In the genomic region with DNA sequence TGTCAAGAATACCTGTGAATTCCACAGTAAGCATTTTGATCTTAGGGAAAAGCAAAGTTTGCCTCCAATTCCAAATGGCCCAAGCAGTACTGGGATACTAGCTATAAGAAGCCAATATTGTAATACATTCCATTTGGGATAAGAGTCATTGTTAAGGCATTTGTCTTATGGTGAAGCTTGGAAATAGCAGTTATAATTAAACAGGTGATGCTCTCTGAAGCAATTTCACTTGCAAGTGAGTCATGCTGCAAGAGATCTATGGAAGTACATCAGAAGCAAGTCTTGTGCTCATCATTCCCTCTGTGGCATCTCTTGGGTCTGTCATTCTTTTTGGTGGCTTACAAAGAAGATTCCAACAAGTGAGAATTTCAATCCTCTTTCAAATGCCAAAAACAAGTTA, we compare ENCODE assay signal across 21 cellular contexts.
DNase-seq lines count a peak whose midpoint lies in the region; ATAC-seq and TF ChIP-seq lines count a peak whose summit lies in the region.
"Had no signal": no experiment of that assay in that cellular context is flagged by ENCODE, and none has a peak within 500 bp of the region (broad histone marks: within the 10 kb centered on the region; RNA-seq: fewer than 3 reads in every experiment).

No MANE protein-coding gene starts in this region.

- no peaks in the 10 kb centered on the region for H4K20me1 ChIP-seq in GM23248 (ENCODE audit: insufficient read depth)
- H4K20me1 ChIP-seq in Karpas-422 (ENCODE audit: insufficient read depth, low read depth, low read length): no peaks in the 10 kb centered on the region

- H3K27me3 ChIP-seq in GM23248 (replicated peaks; ENCODE audit: insufficient read depth) (no peaks in the 10 kb centered on the region), kidney epithelial cell (ENCODE audit: control insufficient read depth, insufficient read depth, low read length) (no peaks in the 10 kb centered on the region), Karpas-422 (ENCODE audit: low read length) (no peaks in the 10 kb centered on the region)
- H3K27me3 ChIP-seq: Peyer's patch, SJCRH30 had no signal

- H3K4me2 ChIP-seq in GM23248 (ENCODE audit: unreplicated experiment) (no peak overlapping the region), Karpas-422 (ENCODE audit: low read depth, low read length, poor library complexity, severe bottlenecking) (no peak overlapping the region)
- H3K4me2 ChIP-seq: KMS-11 had no signal

- H3F3A ChIP-seq in GM23248 (ENCODE audit: insufficient read depth): no peaks in the 10 kb centered on the region

- H3K36me3 ChIP-seq in GM23248 (ENCODE audit: low read depth) (no peaks in the 10 kb centered on the region), kidney epithelial cell (ENCODE audit: control insufficient read depth, insufficient read depth, low read length) (no peaks in the 10 kb centered on the region), Karpas-422 (ENCODE audit: insufficient read depth, low read length) (no peaks in the 10 kb centered on the region)
- H3K36me3 ChIP-seq: Peyer's patch, SJCRH30 had no signal

- H3K4me1 ChIP-seq in GM23248 (ENCODE audit: insufficient read depth): no peaks in the 10 kb centered on the region
- no peaks in the 10 kb centered on the region for H3K4me1 ChIP-seq in Karpas-422 (ENCODE audit: low read length)
- H3K4me1 ChIP-seq: Peyer's patch, SJCRH30 had no signal

- H3K27ac ChIP-seq in GM23248 (no peak overlapping the region), Karpas-422 (ENCODE audit: low read length) (no peak overlapping the region)
- H3K27ac ChIP-seq: KMS-11, Peyer's patch, SJCRH30 had no signal

- no peak overlapping the region for H3K9ac ChIP-seq in GM23248
- no peak overlapping the region for H3K9ac ChIP-seq in Karpas-422 (ENCODE audit: low read length)
- H3K9ac ChIP-seq: KMS-11 had no signal

- DNase-seq in GM23248: peak; percentile 9
- peak; percentile 4 for DNase-seq in SW480 (ENCODE audit: low spot score)
- peak; percentile 31 for DNase-seq in kidney epithelial cell (ENCODE audit: low read depth)
- DNase-seq in stimulated activated CD4-positive, alpha-beta T cell treated with anti-CD3 and anti-CD28 coated beads, Interleukin-4, amount 100 ng/mL, for 24 hours: no peak
- no peak for DNase-seq in Karpas-422
- no peak for DNase-seq in SW 1271 (lab: John Stamatoyannopoulos, UW)
- DNase-seq: CD4-positive, CD25-positive, alpha-beta regulatory T cell; DMS79; GOT3; HCEC 1CT; IMR-90; NCI-H1417; NCI-H187; NCI-H510A; NCI-H748 treated with DMSO at 0.1 percent for 48 hours; NK-92 treated with Interleukin-12 subunit alpha and Interleukin-12 subunit beta, amount 100 ng/mL, for 24 hours; Peyer's patch; SJCRH30 had no signal

- H3K9me3 ChIP-seq in GM23248 (ENCODE audit: low read depth): no peaks in the 10 kb centered on the region
- H3K9me3 ChIP-seq in Karpas-422 (ENCODE audit: low read length): peaks cover 3% of the 10 kb centered on the region; the same call in 1 of the 2 replicates
- H3K9me3 ChIP-seq: Peyer's patch, SJCRH30 had no signal

- ATAC-seq in GM21717 (IDR thresholded peaks at IDR 0.05; ENCODE audit: unreplicated experiment): no peak
- ATAC-seq: GM12878 had no signal

- H3K79me2 ChIP-seq in GM23248 (ENCODE audit: insufficient read depth) (no peaks in the 10 kb centered on the region), Karpas-422 (ENCODE audit: low read length) (no peaks in the 10 kb centered on the region)

- H2AFZ ChIP-seq in GM23248: no peak overlapping the region
- H2AFZ ChIP-seq in Karpas-422 (ENCODE audit: low read length): no peak overlapping the region

- H3K9me2 ChIP-seq in GM23248 (ENCODE audit: insufficient read depth) (no peaks in the 10 kb centered on the region), Karpas-422 (replicated peaks; ENCODE audit: insufficient read depth, low read length) (no peaks in the 10 kb centered on the region)

- H3K4me3 ChIP-seq in GM23248 (no peak overlapping the region), kidney epithelial cell (ENCODE audit: low read depth, low read length) (no peak overlapping the region), Karpas-422 (ENCODE audit: low read length) (no peak overlapping the region)
- H3K4me3 ChIP-seq: GM12878, Peyer's patch, SJCRH30 had no signal

- in situ Hi-C loops in GM23248 (cut with MboI): no loop called here

- no peak for TF ChIP-seq CTCF in kidney epithelial cell (IDR thresholded peaks at IDR 0.05; ENCODE audit: insufficient read depth, low read length, poor library complexity, severe bottlenecking)

Comparison
In these comparisons a context has a peak if more than half of its experiments do, and no peak if none do; other contexts are left out.
1. DNase-seq: peak in GM23248 (single experiment), SW480 (single experiment) and kidney epithelial cell (single experiment); none in stimulated activated CD4-positive, alpha-beta T cell treated with anti-CD3 and anti-CD28 coated beads, Interleukin-4, amount 100 ng/mL, for 24 hours (single experiment), Karpas-422 (single experiment) and SW 1271 (0 of 2).